ENCODE assay signal across 11 cellular contexts in genomic region chr18:58579561-58580047, GRCh38. TPM values are rescaled to one million over a fixed set of nuclear protein-coding genes. Genes with fewer than 3 reads are reported as not detected.
DNase-seq lines count a peak whose midpoint lies in the region; FAIRE-seq and TF ChIP-seq lines count a peak whose summit lies in the region.
"Had no signal": no experiment of that assay in that cellular context is flagged by ENCODE, and none has a peak within 500 bp of the region (broad histone marks: within the 10 kb centered on the region; RNA-seq: fewer than 3 reads in every experiment).

No MANE protein-coding gene starts in this region.

- H3K4me3 ChIP-seq in foreskin fibroblast (ENCODE audit: low read depth in 1 of 2, low read length in 2 of 2) (peak overlapping the region; percentile 54 to 65), skeletal muscle satellite cell (ENCODE audit: low read length) (peak overlapping the region; percentile 75)

- H3K36me3 ChIP-seq in skeletal muscle satellite cell (ENCODE audit: insufficient read depth, low read length), result no peaks in the 10 kb centered on the region

- H3K4me2 ChIP-seq in skeletal muscle satellite cell (ENCODE audit: low read length), result peak overlapping the region; percentile 84

- no peaks in the 10 kb centered on the region for H3K9me3 ChIP-seq in skeletal muscle satellite cell (replicated peaks; ENCODE audit: low read length)

- H3K9ac ChIP-seq in skeletal muscle satellite cell (ENCODE audit: low read depth, low read length), result peak overlapping the region; percentile 89

- FAIRE-seq in RCC 7860 (lab: Jason Lieb, UNC), result peak; percentile 85

- no peak for TF ChIP-seq CTCF in foreskin fibroblast (IDR thresholded peaks at IDR 0.05; ENCODE audit: low read depth, low read length)

- no peaks in the 10 kb centered on the region for H3K27me3 ChIP-seq in skeletal muscle satellite cell (ENCODE audit: control insufficient read depth, insufficient read depth, low read length)

- DNase-seq in activated CD8-positive, alpha-beta memory T cell treated with anti-CD3 and anti-CD28 coated beads for 24 hours, result peak; percentile 38
- no peak for DNase-seq in activated CD8-positive, alpha-beta memory T cell treated with anti-CD3 and anti-CD28 coated beads, Interleukin-2, amount 50 U/mL, for 48 hours
- DNase-seq in RCC 7860 (ENCODE audit: low spot score) (peak; percentile 97), foreskin fibroblast (peak; percentile 70 to 76), RKO (ENCODE audit: low spot score) (no peak)
- DNase-seq in stimulated activated CD4-positive, alpha-beta T cell treated with anti-CD3 and anti-CD28 coated beads, Interleukin-2, amount 100 ng/mL, for 24 hours, result no peak
- DNase-seq in NK-92 treated with Interleukin-12 subunit alpha and Interleukin-12 subunit beta, amount 100 ng/mL, for 24 hours (lab: John Stamatoyannopoulos, UW), result no peak
- DNase-seq: effector CD4-positive, alpha-beta T cell; NCI-H187 had no signal

- peaks cover 53% of the 10 kb centered on the region for H3K4me1 ChIP-seq in skeletal muscle satellite cell (ENCODE audit: control insufficient read depth, insufficient read depth, low read length)

RNA-seq across cellular contexts. Expression of gene ALPK2, which starts 49.3 kb away (rescaled TPM):
- total RNA-seq in skeletal muscle satellite cell (2012; rRNA removed), result 2.3 and 5.7 TPM in 2 replicates
- total RNA-seq: neural crest cell had no signal

Comparison
In these comparisons a context has a peak if more than half of its experiments do, and no peak if none do; other contexts are left out.
1. DNase-seq: peak in activated CD8-positive, alpha-beta memory T cell treated with anti-CD3 and anti-CD28 coated beads for 24 hours (single experiment), RCC 7860 (single experiment) and foreskin fibroblast (2 of 2); none in activated CD8-positive, alpha-beta memory T cell treated with anti-CD3 and anti-CD28 coated beads, Interleukin-2, amount 50 U/mL, for 48 hours (single experiment), stimulated activated CD4-positive, alpha-beta T cell treated with anti-CD3 and anti-CD28 coated beads, Interleukin-2, amount 100 ng/mL, for 24 hours (0 of 2), NK-92 treated with Interleukin-12 subunit alpha and Interleukin-12 subunit beta, amount 100 ng/mL, for 24 hours (single experiment) and RKO (single experiment).